21 cellular contexts compared by ENCODE assay signal in the genomic region with DNA sequence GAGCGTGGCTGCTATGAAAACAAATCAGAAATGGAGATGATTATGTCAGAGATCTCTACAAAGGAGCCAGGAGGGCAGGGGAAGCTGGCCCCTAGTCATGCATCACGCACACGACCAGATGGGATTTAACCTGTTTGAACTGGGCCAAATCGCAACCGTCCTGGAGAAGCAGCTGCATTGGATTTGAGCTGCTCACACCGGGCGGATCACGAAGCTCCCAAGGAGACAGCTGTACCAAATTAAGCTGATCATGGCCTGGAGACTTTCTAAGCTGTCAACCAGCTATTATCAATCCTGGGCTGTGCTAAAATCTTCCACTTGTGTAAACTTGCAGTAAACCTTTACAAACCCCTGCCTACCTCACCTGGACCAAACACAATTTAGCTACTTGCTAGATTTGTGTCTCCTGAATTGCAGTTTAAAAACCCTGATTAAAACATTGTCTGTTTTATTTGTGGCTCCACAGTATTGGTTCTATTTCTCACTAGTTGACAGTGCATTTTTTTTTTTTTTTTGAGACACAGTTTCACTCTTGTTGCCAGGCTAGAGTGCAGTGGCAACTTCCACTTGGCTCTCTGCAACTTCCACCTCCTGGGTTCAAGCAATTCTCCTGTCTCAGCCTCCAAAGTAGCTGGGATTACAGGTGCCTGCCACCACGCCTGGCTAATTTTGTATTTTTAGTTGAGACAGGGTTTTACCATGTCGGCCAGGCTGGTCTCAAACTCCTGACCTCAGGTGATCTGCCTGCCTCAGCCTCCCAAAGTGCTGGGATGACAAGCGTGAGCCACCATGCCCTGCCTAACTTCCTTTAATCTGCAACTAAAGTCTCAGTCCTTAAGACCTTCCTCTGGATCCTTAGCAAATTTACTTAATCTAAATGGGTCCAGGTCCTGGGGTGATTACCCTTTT.
"Had no signal": no experiment of that assay in that cellular context is flagged by ENCODE, and none has a peak within 500 bp of the region (broad histone marks: within the 10 kb centered on the region; RNA-seq: fewer than 3 reads in every experiment).

No MANE protein-coding gene starts in this region.

- H3K4me3 ChIP-seq: colonic mucosa, tibial artery had no signal

- H3K27ac Mint-ChIP-seq: activated CD4-positive, alpha-beta T cell treated with anti-CD3 and anti-CD28 coated beads, Interleukin-2, amount 10 ng/mL, durations not matched to agents 24 days and 14 days; activated CD8-positive, alpha-beta T cell treated with anti-CD3 and anti-CD28 coated beads for 36 hours; activated naive CD4-positive, alpha-beta T cell treated with anti-CD3 and anti-CD28 coated beads, Interleukin-2, amount 10 ng/mL, durations not matched to agents 7 days and 5 days; activated naive CD8-positive, alpha-beta T cell treated with anti-CD3 and anti-CD28 coated beads, Interleukin-2, amount 50 U/mL, for 24 hours; activated T-cell treated with anti-CD3 and anti-CD28 coated beads, Interleukin-2, amount 50 U/mL, for 24 hours; endodermal cell; natural killer cell treated with Interleukin-12 subunit alpha and Interleukin-12 subunit beta and Interleukin-15 and Interleukin-18, amount 100 ng/mL, for 72 hours had no signal

- H3K4me3 Mint-ChIP-seq: activated CD4-positive, alpha-beta T cell treated with anti-CD3 and anti-CD28 coated beads, Interleukin-2, amount 10 ng/mL, durations not matched to agents 24 days and 14 days; activated CD8-positive, alpha-beta T cell treated with anti-CD3 and anti-CD28 coated beads for 36 hours; activated naive CD4-positive, alpha-beta T cell treated with anti-CD3 and anti-CD28 coated beads, Interleukin-2, amount 10 ng/mL, durations not matched to agents 7 days and 5 days; activated naive CD8-positive, alpha-beta T cell treated with anti-CD3 and anti-CD28 coated beads, Interleukin-2, amount 50 U/mL, for 24 hours; activated T-cell treated with anti-CD3 and anti-CD28 coated beads, Interleukin-2, amount 50 U/mL, for 24 hours; central memory CD8-positive, alpha-beta T cell; endodermal cell; natural killer cell treated with Interleukin-12 subunit alpha and Interleukin-12 subunit beta and Interleukin-15 and Interleukin-18, amount 100 ng/mL, for 72 hours had no signal

- H3K27me3 Mint-ChIP-seq: activated CD4-positive, alpha-beta T cell treated with anti-CD3 and anti-CD28 coated beads, Interleukin-2, amount 10 ng/mL, durations not matched to agents 24 days and 14 days; activated CD8-positive, alpha-beta T cell treated with anti-CD3 and anti-CD28 coated beads for 36 hours; activated naive CD8-positive, alpha-beta T cell treated with anti-CD3 and anti-CD28 coated beads, Interleukin-2, amount 50 U/mL, for 24 hours; activated T-cell treated with anti-CD3 and anti-CD28 coated beads, Interleukin-2, amount 50 U/mL, for 24 hours; central memory CD8-positive, alpha-beta T cell had no signal

- H3K27ac ChIP-seq: brain microvascular endothelial cell, colonic mucosa, epithelial cell of prostate, tibial artery had no signal

- H3K27me3 ChIP-seq: brain microvascular endothelial cell, colonic mucosa had no signal

- ATAC-seq: activated CD8-positive, alpha-beta T cell treated with anti-CD3 and anti-CD28 coated beads for 36 hours; activated naive CD8-positive, alpha-beta T cell treated with anti-CD3 and anti-CD28 coated beads, Interleukin-2, amount 50 U/mL, for 24 hours; natural killer cell treated with Interleukin-12 subunit alpha and Interleukin-12 subunit beta and Interleukin-15 and Interleukin-18, amount 100 ng/mL, for 72 hours had no signal

- H3K4me1 ChIP-seq: colonic mucosa, tibial artery had no signal

- DNase-seq: activated CD4-positive, alpha-beta T cell treated with anti-CD3 and anti-CD28 coated beads, Interleukin-2, amount 10 ng/mL, durations not matched to agents 24 days and 14 days; activated CD8-positive, alpha-beta T cell treated with anti-CD3 and anti-CD28 coated beads for 36 hours; activated effector memory CD4-positive, alpha-beta T cell treated with Interleukin-2 at 50 U/mL for 16 hours; activated naive CD4-positive, alpha-beta T cell treated with anti-CD3 and anti-CD28 coated beads, Interleukin-2, amount 10 ng/mL, durations not matched to agents 7 days and 5 days; activated naive CD8-positive, alpha-beta T cell treated with anti-CD3 and anti-CD28 coated beads, Interleukin-2, amount 50 U/mL, for 24 hours; activated T-cell treated with anti-CD3 and anti-CD28 coated beads, Interleukin-2, amount 50 U/mL, for 24 hours; aorta; brain microvascular endothelial cell; colonic mucosa; endodermal cell; foreskin melanocyte; head of caudate nucleus; kidney glomerular epithelial cell; nucleus accumbens; stimulated activated CD4-positive, alpha-beta T cell treated with anti-CD3 and anti-CD28 coated beads, Interleukin-2, amount 100 ng/mL, for 24 hours; stimulated activated naive CD4-positive, alpha-beta T cell treated with Interleukin-2 at 50 U/mL for 16 hours; T-helper 9 cell had no signal

- H3K9me3 ChIP-seq: colonic mucosa had no signal

- H3K36me3 Mint-ChIP-seq: natural killer cell treated with Interleukin-12 subunit alpha and Interleukin-12 subunit beta and Interleukin-15 and Interleukin-18, amount 100 ng/mL, for 72 hours had no signal

- H3K36me3 ChIP-seq: brain microvascular endothelial cell, colonic mucosa, tibial artery had no signal
